ENCODE assay signal across 30 cellular contexts in the genomic region with DNA sequence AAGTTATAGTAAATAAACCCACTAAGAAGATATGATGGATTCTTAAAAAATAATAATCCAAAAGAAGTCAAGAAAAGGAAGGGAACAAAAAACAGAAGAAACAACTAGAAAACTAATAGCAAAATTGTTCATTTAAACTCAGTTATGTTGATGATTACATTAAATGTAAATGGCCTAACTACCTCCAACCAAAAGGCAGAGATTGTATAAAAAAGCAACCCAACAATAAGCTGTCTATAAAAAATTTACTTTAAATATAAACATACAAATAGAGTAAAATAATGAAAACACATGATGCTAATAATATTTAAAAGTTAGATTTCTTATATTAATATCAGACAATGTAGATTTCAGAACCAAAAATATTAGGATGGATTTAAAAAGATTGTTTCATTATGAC.
"Had no signal": no experiment of that assay in that cellular context is flagged by ENCODE, and none has a peak within 500 bp of the region (broad histone marks: within the 10 kb centered on the region; RNA-seq: fewer than 3 reads in every experiment).

No MANE protein-coding gene starts in this region.

- DNase-seq: activated B cell treated with CpG ODN at 0.5 μM for 24 hours; activated CD4-positive, alpha-beta T cell treated with anti-CD3 and anti-CD28 coated beads for 1 hour; activated CD4-positive, alpha-beta T cell treated with anti-CD3 and anti-CD28 coated beads for 48 hours; activated CD8-positive, alpha-beta T cell treated with anti-CD3 and anti-CD28 coated beads for 36 hours; activated effector memory CD4-positive, alpha-beta T cell treated with anti-CD3 and anti-CD28 coated beads, Interleukin-2, amount 50 U/mL, for 16 hours; activated naive CD4-positive, alpha-beta T cell; activated naive CD4-positive, alpha-beta T cell treated with anti-CD3 and anti-CD28 coated beads, Interleukin-2, amount 50 U/mL, for 16 hours; activated naive CD8-positive, alpha-beta T cell treated with anti-CD3 and anti-CD28 coated beads for 36 hours; activated T-cell treated with anti-CD3 and anti-CD28 coated beads, Interleukin-2, amount 50 U/mL, for 1 hour; activated T-cell treated with anti-CD3 and anti-CD28 coated beads, Interleukin-2, amount 50 U/mL, for 72 hours; amygdala; KG1; MM.1S; MV-4-11; NCI-H1092 treated with DMSO at 0.1 percent for 48 hours; NCI-H1417; NCI-H187 treated with DMSO at 0.1 percent for 48 hours; NCI-H2081; NCI-H345; NCI-H524 treated with DMSO at 0.1 percent for 48 hours; RPMI8226; SHP77 treated with DMSO at 0.1 percent for 48 hours; SK-N-SH had no signal

- H3K9me3 Mint-ChIP-seq: activated T-helper 17 cell treated with anti-CD3 and anti-CD28 coated beads, Interleukin-2, amount 50 U/mL, for 72 hours had no signal

- H3K27ac Mint-ChIP-seq: activated B cell treated with CpG ODN at 0.5 μM for 24 hours; activated CD8-positive, alpha-beta T cell treated with anti-CD3 and anti-CD28 coated beads for 36 hours; activated naive CD8-positive, alpha-beta T cell treated with anti-CD3 and anti-CD28 coated beads for 36 hours; activated T-cell treated with anti-CD3 and anti-CD28 coated beads, Interleukin-2, amount 50 U/mL, for 72 hours; activated T-helper 17 cell treated with anti-CD3 and anti-CD28 coated beads, Interleukin-2, amount 50 U/mL, for 72 hours; T-helper 1 cell treated with Interleukin-12 subunit alpha and Interleukin-12 subunit beta and Interleukin-4 antibody, amounts not matched to agents 30 μg/mL and 1 μg/mL, for 36 hours; T-helper 2 cell treated with Interferon-gamma antibody and Interleukin-4, amounts not matched to agents 5 μg/mL and 100 μg/mL, for 36 hours had no signal

- H3K4me1 Mint-ChIP-seq: activated B cell treated with CpG ODN at 0.5 μM for 24 hours; activated naive CD8-positive, alpha-beta T cell treated with anti-CD3 and anti-CD28 coated beads for 36 hours; activated T-helper 17 cell treated with anti-CD3 and anti-CD28 coated beads, Interleukin-2, amount 50 U/mL, for 72 hours had no signal

- ATAC-seq: activated CD8-positive, alpha-beta T cell treated with anti-CD3 and anti-CD28 coated beads for 36 hours; activated T-cell treated with anti-CD3 and anti-CD28 coated beads, Interleukin-2, amount 50 U/mL, for 72 hours; activated T-helper 17 cell treated with anti-CD3 and anti-CD28 coated beads, Interleukin-2, amount 50 U/mL, for 72 hours; Panc1 had no signal

- H3K9me3 ChIP-seq: SJSA1 had no signal

- H3K4me3 ChIP-seq: ascending aorta, cardiac muscle cell, SJSA1 had no signal

- H3K4me3 Mint-ChIP-seq: activated B cell treated with CpG ODN at 0.5 μM for 24 hours; activated CD8-positive, alpha-beta T cell treated with anti-CD3 and anti-CD28 coated beads for 36 hours; activated naive CD8-positive, alpha-beta T cell treated with anti-CD3 and anti-CD28 coated beads for 36 hours; activated T-cell treated with anti-CD3 and anti-CD28 coated beads, Interleukin-2, amount 50 U/mL, for 72 hours; activated T-helper 17 cell treated with anti-CD3 and anti-CD28 coated beads, Interleukin-2, amount 50 U/mL, for 72 hours; T-helper 1 cell treated with Interleukin-12 subunit alpha and Interleukin-12 subunit beta and Interleukin-4 antibody, amounts not matched to agents 30 μg/mL and 1 μg/mL, for 36 hours; T-helper 2 cell treated with Interferon-gamma antibody and Interleukin-4, amounts not matched to agents 5 μg/mL and 100 μg/mL, for 36 hours had no signal

- H3K36me3 ChIP-seq: ascending aorta, cardiac muscle cell, SJSA1 had no signal

- H3K4me1 ChIP-seq: ascending aorta, SJSA1 had no signal

- H3K27ac ChIP-seq: ascending aorta, cardiac muscle cell, SJSA1 had no signal
